Comparison of ENCODE assay signal across 8 cellular contexts in the genomic region with DNA sequence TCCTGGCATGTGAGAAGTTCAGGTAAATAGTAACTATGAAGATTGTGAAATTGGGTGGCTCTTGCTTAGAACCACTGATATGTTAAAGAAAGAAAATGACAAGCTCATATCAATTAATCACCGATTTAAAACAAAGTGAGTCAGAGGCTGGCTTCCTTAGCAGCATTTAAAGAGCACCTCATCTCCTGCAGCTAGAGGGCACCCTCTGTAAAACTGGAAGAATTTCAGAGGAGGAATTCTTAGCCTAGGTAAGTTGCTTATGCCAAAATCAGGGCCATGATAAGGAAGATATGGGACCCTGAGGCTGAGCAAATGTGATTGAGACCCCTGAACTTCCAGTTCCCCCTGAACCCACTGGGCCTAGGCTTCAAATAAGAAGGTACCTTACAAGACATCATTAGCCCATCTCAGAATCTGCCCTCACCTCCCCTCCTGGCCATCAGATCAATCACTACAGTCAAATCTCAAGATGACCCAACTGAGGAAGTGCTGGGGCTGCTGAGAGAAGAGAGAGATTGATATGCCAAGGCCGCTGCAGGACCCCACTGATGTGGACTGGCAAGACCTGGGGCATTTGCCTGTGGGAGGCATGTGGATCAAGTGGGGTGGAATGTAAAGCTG. TPM values are rescaled to one million over a fixed set of nuclear protein-coding genes. Genes with fewer than 3 reads are reported as not detected.
DNase-seq lines count a peak whose midpoint lies in the region; TF ChIP-seq lines count a peak whose summit lies in the region.

No MANE protein-coding gene starts in this region.

- H4K8ac ChIP-seq in mesendoderm (ENCODE audit: low read depth, low read length), result no peak overlapping the region

- TF ChIP-seq CTCF in breast epithelium (IDR thresholded peaks at IDR 0.05) (peak in 2 of 3 donors; percentile 23 to 29), vagina (IDR thresholded peaks at IDR 0.05) (peak in 1 of 3 experiments; percentile 31)

- no peak overlapping the region for H2BK120ac ChIP-seq in mesendoderm (ENCODE audit: low read depth, low read length)

- intact Hi-C loops in breast epithelium (cut with DNase I; ENCODE audit: low total_unique reads), result no loop called here
- intact Hi-C loops in vagina (cut with DNase I), result no loop called here

- no peak overlapping the region for H3K18ac ChIP-seq in mesendoderm (ENCODE audit: low read length)

- no peak overlapping the region for H2AK5ac ChIP-seq in mesendoderm (ENCODE audit: low read length)

- H2BK15ac ChIP-seq in mesendoderm (replicated peaks; ENCODE audit: low read depth), result no peak overlapping the region

- TF ChIP-seq POLR2A in breast epithelium (IDR thresholded peaks at IDR 0.05), result no peak
- TF ChIP-seq POLR2A in vagina (IDR thresholded peaks at IDR 0.05), result no peak

- no peak overlapping the region for H3K27ac ChIP-seq in breast epithelium
- H3K27ac ChIP-seq in mesendoderm (ENCODE audit: low read depth, low read length), result no peak overlapping the region
- H3K27ac ChIP-seq in vagina, result no peak overlapping the region

- H3K4ac ChIP-seq in mesendoderm (ENCODE audit: low read depth, low read length), result no peak overlapping the region

- H3K56ac ChIP-seq in mesendoderm (ENCODE audit: low read length), result no peak overlapping the region

- H3K79me2 ChIP-seq in mesendoderm (ENCODE audit: control insufficient read depth, insufficient read depth, low read length), result no peaks in the 10 kb centered on the region

- no peak overlapping the region for H4K5ac ChIP-seq in mesendoderm (ENCODE audit: low read length)

- H3K79me1 ChIP-seq in mesendoderm (ENCODE audit: low read length), result no peaks in the 10 kb centered on the region

- H3K4me3 ChIP-seq in breast epithelium (no peak overlapping the region), mesendoderm (ENCODE audit: low read length) (no peak overlapping the region), vagina (no peak overlapping the region)

- H3K27me3 ChIP-seq in breast epithelium, result no peaks in the 10 kb centered on the region
- no peaks in the 10 kb centered on the region for H3K27me3 ChIP-seq in mesendoderm (ENCODE audit: insufficient read depth, low read length, poor library complexity)
- H3K27me3 ChIP-seq in vagina, result no peaks in the 10 kb centered on the region

- H3K9ac ChIP-seq in mesendoderm (ENCODE audit: low read length), result no peak overlapping the region

- no peak overlapping the region for H3K23ac ChIP-seq in mesendoderm (ENCODE audit: low read length)

- no peaks in the 10 kb centered on the region for H3K9me3 ChIP-seq in breast epithelium
- no peaks in the 10 kb centered on the region for H3K9me3 ChIP-seq in vagina

- H3K4me1 ChIP-seq in breast epithelium, result no peaks in the 10 kb centered on the region
- H3K4me1 ChIP-seq in mesendoderm (ENCODE audit: control insufficient read depth, low read depth, low read length), result no peaks in the 10 kb centered on the region
- H3K4me1 ChIP-seq in vagina, result peaks cover 3% of the 10 kb centered on the region

- no peaks in the 10 kb centered on the region for H3K36me3 ChIP-seq in breast epithelium
- H3K36me3 ChIP-seq in mesendoderm (ENCODE audit: control insufficient read depth, insufficient read depth, low read length), result no peaks in the 10 kb centered on the region
- no peaks in the 10 kb centered on the region for H3K36me3 ChIP-seq in vagina

- H3K4me2 ChIP-seq in mesendoderm (ENCODE audit: low read length), result no peak overlapping the region

- WGBS in mesendoderm (ENCODE audit: extremely low coverage, insufficient coverage, low lambda C conversion rate), result no CpG with 5 or more reads among the region's 2 CpGs

- no peak overlapping the region for H2BK5ac ChIP-seq in mesendoderm (ENCODE audit: low read length)

- DNase-seq in stimulated activated CD8-positive, alpha-beta memory T cell treated with anti-CD3 and anti-CD28 coated beads, Interleukin-7, amount 100 ng/mL, for 4 hours (ENCODE audit: low read depth in 2 of 2), result peak; percentile 31 to 43
- DNase-seq in stimulated activated CD8-positive, alpha-beta memory T cell treated with anti-CD3 and anti-CD28 coated beads, Interleukin-4, amount 100 ng/mL, for 48 hours, result no peak
- DNase-seq in RPMI7951 (ENCODE audit: low read depth) (peak; percentile 45), breast epithelium (ENCODE audit: low spot score in 2 of 2) (no peak), mesendoderm (peak; percentile 54), vagina (ENCODE audit: extremely low spot score in 2 of 2) (no peak), NCI-H226 (no peak), NCI-H1105 (lab: John Stamatoyannopoulos, UW) (no peak)

RNA-seq across cellular contexts. Expression of a gene that starts 8.6 kb away (rescaled TPM):
- not detected in 2 replicates for total RNA-seq in RPMI7951 (2014; rRNA removed; shearing (Covaris generic))
- total RNA-seq in breast epithelium, result 1 to 10 TPM in 2 of 3 donors, under 1 TPM in 1; 0.66 to 6.0 (median 2.1) TPM
- polyA plus RNA-seq in mesendoderm (2013, experiment 1 of 2), result 0.08 TPM
- 0.08 TPM for polyA plus RNA-seq in mesendoderm (2013, experiment 2 of 2)
- 6.9 TPM for total RNA-seq in vagina

RNA-seq across cellular contexts. Expression of a gene that starts 31.8 kb away (rescaled TPM):
- 0.72 TPM in 1 of 2 replicates, not detected in the other for total RNA-seq in RPMI7951 (2014; rRNA removed; shearing (Covaris generic))
- total RNA-seq in breast epithelium, result 10 to 100 TPM in 2 of 3 donors, 1 to 10 TPM in 1; 4.6 to 73.1 (median 70.7) TPM
- polyA plus RNA-seq in mesendoderm (2013, experiment 1 of 2), result 1.6 TPM
- polyA plus RNA-seq in mesendoderm (2013, experiment 2 of 2), result 1.3 TPM
- total RNA-seq in vagina, result 165 TPM

RNA-seq across cellular contexts. Expression of a gene that starts 43.8 kb away (rescaled TPM):
- total RNA-seq in RPMI7951 (2014; rRNA removed; shearing (Covaris generic)), result 0.68 and 0.72 TPM in 2 replicates
- 10 to 100 TPM in 2 of 3 donors, under 1 TPM in 1; 0.64 to 23.0 (median 13.1) TPM for total RNA-seq in breast epithelium
- 1.9 TPM for polyA plus RNA-seq in mesendoderm (2013, experiment 1 of 2)
- 2.0 TPM for polyA plus RNA-seq in mesendoderm (2013, experiment 2 of 2)
- total RNA-seq in vagina, result 9.1 TPM

RNA-seq across cellular contexts. Expression of a gene that starts 46.6 kb away (rescaled TPM):
- total RNA-seq in RPMI7951 (2014; rRNA removed; shearing (Covaris generic)), result not detected in 2 replicates
- total RNA-seq in breast epithelium (1 to 10 TPM; 2.6 to 4.8 (median 3.5) TPM), vagina (13.8 TPM)
- polyA plus RNA-seq in mesendoderm (2013, experiment 1 of 2), result 0.35 TPM
- polyA plus RNA-seq in mesendoderm (2013, experiment 2 of 2), result 0.35 TPM

RNA-seq across cellular contexts. Expression of a gene that starts 48.2 kb away (rescaled TPM):
- not detected in 2 replicates for total RNA-seq in RPMI7951 (2014; rRNA removed; shearing (Covaris generic))
- total RNA-seq in breast epithelium (100 to 1,000 TPM in 1 of 3 donors, 1 to 10 TPM in 1, under 1 TPM in 1; 0.80 to 122 (median 1.2) TPM), vagina (2.2 TPM)
- not detected for polyA plus RNA-seq in mesendoderm (2013, experiment 1 of 2)
- not detected for polyA plus RNA-seq in mesendoderm (2013, experiment 2 of 2)

Comparison
In these comparisons a context has a peak if more than half of its experiments do, and no peak if none do; other contexts are left out.
1. DNase-seq: peak in stimulated activated CD8-positive, alpha-beta memory T cell treated with anti-CD3 and anti-CD28 coated beads, Interleukin-7, amount 100 ng/mL, for 4 hours (2 of 2), RPMI7951 (single experiment) and mesendoderm (single experiment); none in stimulated activated CD8-positive, alpha-beta memory T cell treated with anti-CD3 and anti-CD28 coated beads, Interleukin-4, amount 100 ng/mL, for 48 hours (single experiment), breast epithelium (0 of 2), vagina (0 of 2), NCI-H226 (single experiment) and NCI-H1105 (single experiment).